8 cellular contexts compared by ENCODE assay signal in genomic region chr2:101150306-101151140, GRCh38. TPM values are rescaled to one million over a fixed set of nuclear protein-coding genes. Genes with fewer than 3 reads are reported as not detected.
DNase-seq lines count a peak whose midpoint lies in the region; ATAC-seq and TF ChIP-seq lines count a peak whose summit lies in the region.

No MANE protein-coding gene starts in this region.

- H3K27me3 ChIP-seq in BLaER1 (peaks cover 36% of the 10 kb centered on the region), right atrium auricular region (no peaks in the 10 kb centered on the region)

- H3K27ac Mint-ChIP-seq in activated naive CD8-positive, alpha-beta T cell treated with anti-CD3 and anti-CD28 coated beads for 36 hours: no peak overlapping the region

- H3K27me3 Mint-ChIP-seq in activated naive CD8-positive, alpha-beta T cell treated with anti-CD3 and anti-CD28 coated beads for 36 hours: peaks cover 45% of the 10 kb centered on the region

- no peaks in the 10 kb centered on the region for H3K36me3 Mint-ChIP-seq in activated naive CD8-positive, alpha-beta T cell treated with anti-CD3 and anti-CD28 coated beads for 36 hours

- peak overlapping the region; percentile 52 for H3K9ac ChIP-seq in BLaER1

- peaks cover 16% of the 10 kb centered on the region for H4K20me1 ChIP-seq in BLaER1

- H3K4me1 Mint-ChIP-seq in activated naive CD8-positive, alpha-beta T cell treated with anti-CD3 and anti-CD28 coated beads for 36 hours: peaks cover 15% of the 10 kb centered on the region

- DNase-seq in NCI-H1105 (lab: John Stamatoyannopoulos, UW) (peak; percentile 26), right atrium auricular region (ENCODE audit: low spot score) (no peak), retinal pigment epithelial cell (ENCODE audit: low read depth) (no peak), HUDEP-2 (lab: John Stamatoyannopoulos, UW; ENCODE audit: unreplicated experiment in 76 of 76) (no peak), NCI-H128 (lab: John Stamatoyannopoulos, UW; ENCODE audit: unreplicated experiment) (no peak)
- DNase-seq in activated naive CD8-positive, alpha-beta T cell treated with anti-CD3 and anti-CD28 coated beads for 36 hours: peak; percentile 22

- H3K36me3 ChIP-seq in BLaER1: no peaks in the 10 kb centered on the region
- no peaks in the 10 kb centered on the region for H3K36me3 ChIP-seq in right atrium auricular region

- H3K4me2 ChIP-seq in BLaER1: peak overlapping the region; percentile 97

- TF ChIP-seq CTCF in right atrium auricular region (IDR thresholded peaks at IDR 0.05): no peak
- TF ChIP-seq CTCF in retinal pigment epithelial cell (conservative IDR thresholded peaks at IDR 0.05; ENCODE audit: low read depth, low read length): peak; percentile 4

- H3K4me1 ChIP-seq in BLaER1 (peaks cover 33% of the 10 kb centered on the region), right atrium auricular region (peaks cover 0 to 77% of the 10 kb centered on the region in 2 donors)

- H3K9me3 Mint-ChIP-seq in activated naive CD8-positive, alpha-beta T cell treated with anti-CD3 and anti-CD28 coated beads for 36 hours: no peaks in the 10 kb centered on the region

- H3K4me3 Mint-ChIP-seq in activated naive CD8-positive, alpha-beta T cell treated with anti-CD3 and anti-CD28 coated beads for 36 hours: peak overlapping the region; percentile 70

- no peaks in the 10 kb centered on the region for H3K9me3 ChIP-seq in BLaER1
- no peaks in the 10 kb centered on the region for H3K9me3 ChIP-seq in right atrium auricular region

- ATAC-seq in GM19438 (IDR thresholded peaks at IDR 0.05; ENCODE audit: low read depth, unreplicated experiment): peak; percentile 42

- H3K27ac ChIP-seq in BLaER1 (peak overlapping the region; percentile 42; the same call in 1 of the 2 replicates), right atrium auricular region (peak overlapping the region; percentile 90 to 94)

- H3K4me3 ChIP-seq in BLaER1 (peak overlapping the region; percentile 74), right atrium auricular region (peak overlapping the region; percentile 87 to 88), retinal pigment epithelial cell (ENCODE audit: low read length) (peak overlapping the region; percentile 52)

RNA-seq across cellular contexts. Expression of gene TBC1D8, which starts 0.7 kb away (rescaled TPM):
- 1 to 10 TPM; 2.0 to 2.1 TPM for total RNA-seq in activated naive CD8-positive, alpha-beta T cell treated with anti-CD3 and anti-CD28 coated beads for 36 hours
- total RNA-seq in right atrium auricular region: 10 to 100 TPM; 42.3 to 50.3 TPM

Comparison
In these comparisons a context has a peak if more than half of its experiments do, and no peak if none do; other contexts are left out.
1. DNase-seq: peak in NCI-H1105 (single experiment) and activated naive CD8-positive, alpha-beta T cell treated with anti-CD3 and anti-CD28 coated beads for 36 hours (single experiment); none in right atrium auricular region (single experiment), retinal pigment epithelial cell (single experiment), HUDEP-2 (0 of 76) and NCI-H128 (single experiment).
2. RNA of gene TBC1D8, which starts 0.7 kb away (total RNA-seq): 42.3 to 50.3 TPM in right atrium auricular region; 2.0 to 2.1 TPM in activated naive CD8-positive, alpha-beta T cell treated with anti-CD3 and anti-CD28 coated beads for 36 hours; every median in the first group is over 10 times any median in the second.
3. Peak in every context shown above with its lines, with median percentiles within 50 percentile points of each other: H3K4me3 ChIP-seq.